Comparison of ENCODE assay signal across 7 cellular contexts in the genomic region with DNA sequence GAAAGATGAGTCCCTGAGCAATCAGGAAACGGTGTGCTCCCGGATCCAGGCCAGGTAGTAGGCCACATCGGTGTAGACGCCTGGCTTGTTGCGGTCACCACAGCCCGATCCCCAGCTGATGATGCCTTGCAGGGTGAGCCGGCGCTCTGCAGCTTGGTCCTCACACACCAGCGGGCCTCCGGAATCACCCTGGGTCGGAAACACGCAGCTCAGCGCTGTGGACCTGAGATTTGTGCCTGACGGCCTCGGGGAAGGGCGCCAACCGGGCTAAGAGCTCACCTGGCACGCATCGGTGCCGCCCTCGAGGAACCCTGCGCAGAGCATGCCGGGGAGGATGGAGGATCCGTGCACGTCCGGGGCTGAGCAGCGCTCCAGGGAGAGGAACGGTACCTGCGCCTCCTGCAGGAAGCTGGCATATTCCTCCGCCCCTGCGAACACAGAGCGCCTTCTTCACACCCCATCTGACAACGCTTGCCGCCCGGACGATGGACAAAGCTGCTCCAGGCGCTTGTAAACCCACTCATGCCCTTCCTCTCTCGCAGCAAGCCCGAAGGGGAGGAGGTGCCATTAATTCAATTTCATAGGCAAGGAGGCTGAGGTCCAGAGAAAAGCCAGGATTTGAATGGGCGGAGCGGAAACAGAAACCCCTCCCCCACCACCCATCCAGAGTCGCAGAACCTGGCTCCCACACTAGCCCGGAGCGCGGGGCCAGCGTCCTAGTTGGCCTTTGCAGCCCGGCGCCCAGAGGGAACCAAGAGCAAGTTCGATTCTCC. TPM values are rescaled to one million over a fixed set of nuclear protein-coding genes. Genes with fewer than 3 reads are reported as not detected.
DNase-seq lines count a peak whose midpoint lies in the region; ATAC-seq and TF ChIP-seq lines count a peak whose summit lies in the region.
"Had no signal": no experiment of that assay in that cellular context is flagged by ENCODE, and none has a peak within 500 bp of the region (broad histone marks: within the 10 kb centered on the region; RNA-seq: fewer than 3 reads in every experiment).

No MANE protein-coding gene starts in this region.

- TF ChIP-seq CTCF in GM13976 (IDR thresholded peaks at IDR 0.05; ENCODE audit: borderline replicate concordance, control extremely low read depth, extremely low read depth, insufficient read depth, missing control alignments) (peak; percentile 60), adrenal gland (IDR thresholded peaks at IDR 0.05) (peak in 4 of 6 experiments; percentile 24 to 42 (median 38)), mucosa of descending colon (IDR thresholded peaks at IDR 0.05) (peak; percentile 50)

- no peaks in the 10 kb centered on the region for H3K9me3 ChIP-seq in adrenal gland (replicated peaks in 1 of 3)
- no peaks in the 10 kb centered on the region for H3K9me3 ChIP-seq in mucosa of descending colon

- peaks cover 65% of the 10 kb centered on the region for H3K27me3 ChIP-seq in adrenal gland

- intact Hi-C loops in adrenal gland (cut with DNase I) (no loop called here), mucosa of descending colon (cut with DNase I, micrococcal nuclease) (no loop called here)

- H3K36me3 ChIP-seq in adrenal gland (replicated peaks in 1 of 2), result no peaks in the 10 kb centered on the region
- no peaks in the 10 kb centered on the region for H3K36me3 ChIP-seq in mucosa of descending colon (ENCODE audit: low read depth)

- 5 to 6% (median 5%) methylated on average over 11 to 49 of the region's 49 CpGs for WGBS in adrenal gland, 4 donors

- DNase-seq in GM13976 (ENCODE audit: low spot score) (peak; percentile 79), NCI-H82 treated with DMSO at 0.1 percent for 48 hours (lab: John Stamatoyannopoulos, UW; ENCODE audit: unreplicated experiment) (peak; percentile 55), adrenal gland (peak in 6 of 7 donors; percentile 54 to 77 (median 56)), mucosa of descending colon (peak; percentile 87 to 90 (median 90)), globus pallidus (ENCODE audit: low spot score) (no peak)

- peak; percentile 72 for ATAC-seq in mucosa of descending colon
- no peak for ATAC-seq in HG02571 (IDR thresholded peaks at IDR 0.05; ENCODE audit: unreplicated experiment)

- H3K4me1 ChIP-seq in adrenal gland (replicated peaks in 1 of 2) (peaks cover 13 to 27% of the 10 kb centered on the region in 2 donors), mucosa of descending colon (ENCODE audit: low read depth) (peaks cover 35% of the 10 kb centered on the region)

- in situ Hi-C loops in GM13976 (cut with MboI; ENCODE audit: low sequenced_read_pairs, unreplicated experiment), result loop anchor here (10.0 kb wide), 1 partner anchor 52 kb away; no protein-coding TSS in a partner anchor

- no peak for TF ChIP-seq POLR2A in adrenal gland (IDR thresholded peaks at IDR 0.05)

- H3K27ac ChIP-seq in adrenal gland, result no peak overlapping the region

- H3K4me3 ChIP-seq in adrenal gland (no peak overlapping the region), mucosa of descending colon (no peak overlapping the region)

RNA-seq across cellular contexts. Expression of a gene that starts 2.0 kb away (rescaled TPM):
- total RNA-seq in adrenal gland, result not detected
- polyA plus RNA-seq in adrenal gland, result not detected
- not detected for total RNA-seq in mucosa of descending colon
- total RNA-seq: lung microvascular endothelial cell had no signal

RNA-seq across cellular contexts. Expression of a gene that starts 6.9 kb away (rescaled TPM):
- total RNA-seq in adrenal gland (under 1 TPM in 6 of 8 donors, not detected in 2; 0.11 to 0.69 (median 0.28) TPM), mucosa of descending colon (1 to 10 TPM; 3.0 to 9.2 (median 7.0) TPM)
- under 1 TPM in 2 of 3 donors, not detected in 1; 0.47 to 0.80 TPM for polyA plus RNA-seq in adrenal gland

RNA-seq across cellular contexts. Expression of a gene that starts 18.2 kb away (rescaled TPM):
- not detected for total RNA-seq in adrenal gland
- not detected for polyA plus RNA-seq in adrenal gland
- total RNA-seq in mucosa of descending colon, result not detected
- total RNA-seq: lung microvascular endothelial cell had no signal

RNA-seq across cellular contexts. Expression of a gene that starts 24.0 kb away (rescaled TPM):
- total RNA-seq in adrenal gland, result 10 to 100 TPM; 16.2 to 31.9 (median 24.6) TPM
- 10 to 100 TPM in 2 of 3 donors, 1 to 10 TPM in 1; 3.5 to 15.3 (median 11.2) TPM for polyA plus RNA-seq in adrenal gland
- 10 to 100 TPM; 38.4 to 48.1 (median 46.7) TPM for total RNA-seq in mucosa of descending colon

RNA-seq across cellular contexts. Expression of a gene that starts 44.2 kb away (rescaled TPM):
- total RNA-seq in adrenal gland (10 to 100 TPM in 1 of 8 donors, 1 to 10 TPM in 7; 3.8 to 13.5 (median 6.9) TPM), mucosa of descending colon (1 to 10 TPM; 1.1 to 1.2 (median 1.2) TPM)
- 1 to 10 TPM in 2 of 3 donors, not detected in 1; 5.4 to 9.8 TPM for polyA plus RNA-seq in adrenal gland
